Comparison of ENCODE assay signal across 6 cellular contexts in the genomic region with DNA sequence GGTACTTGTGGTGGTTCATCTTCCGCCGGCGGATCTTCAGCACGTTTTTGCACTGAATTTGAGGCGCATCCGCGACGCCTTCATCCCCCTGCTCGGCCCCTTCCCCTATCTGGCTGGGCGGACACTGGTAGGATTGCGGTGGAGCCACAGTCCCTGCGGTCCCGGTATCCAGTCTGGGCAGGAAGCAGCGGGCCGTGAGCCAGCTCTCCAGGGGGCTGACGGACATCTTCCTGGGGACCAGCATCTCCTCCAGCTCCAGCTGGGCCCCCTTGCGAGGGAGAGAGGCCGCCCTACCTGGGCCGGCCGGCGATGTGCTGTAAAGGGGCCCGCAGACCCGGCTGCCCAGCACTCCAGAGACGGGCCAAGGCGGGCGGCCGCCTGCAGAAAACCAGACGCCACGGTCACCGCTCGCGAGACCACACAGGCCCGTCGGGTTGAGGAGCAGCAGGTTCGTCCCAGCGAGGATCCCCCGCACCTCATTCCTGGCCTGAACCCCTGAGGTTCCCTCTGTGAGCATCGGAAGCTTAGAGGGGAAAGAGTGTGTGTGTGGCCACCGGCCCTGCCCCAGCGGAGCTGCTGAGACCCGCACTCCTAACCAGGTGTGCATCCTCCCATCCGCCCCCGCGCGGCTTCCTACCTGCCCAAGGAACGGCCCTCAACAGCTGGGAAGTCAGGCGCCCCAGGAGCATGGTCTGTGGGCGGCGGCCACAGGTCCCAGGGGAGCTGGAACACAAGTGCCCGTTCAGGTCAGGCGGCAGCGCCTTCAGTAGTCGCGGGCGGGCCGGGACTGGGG. TPM values are rescaled to one million over a fixed set of nuclear protein-coding genes. Genes with fewer than 3 reads are reported as not detected.
DNase-seq lines count a peak whose midpoint lies in the region; ATAC-seq and TF ChIP-seq lines count a peak whose summit lies in the region.

No MANE protein-coding gene starts in this region.

- H3K4me3 Mint-ChIP-seq in stimulated activated naive CD8-positive, alpha-beta T cell treated with anti-CD3 and anti-CD28 coated beads, Interleukin-15, Interleukin-2, amounts not matched to agents 100 ng/mL and 50 ng/mL, for 24 hours, result peak overlapping the region; percentile 89
- H3K4me3 Mint-ChIP-seq in MCF 10A (ENCODE audit: unreplicated experiment), result peak overlapping the region; percentile 87
- H3K4me3 Mint-ChIP-seq in neural crest cell, result peak overlapping the region; percentile 93

- H3K4me1 Mint-ChIP-seq in stimulated activated naive CD8-positive, alpha-beta T cell treated with anti-CD3 and anti-CD28 coated beads, Interleukin-15, Interleukin-2, amounts not matched to agents 100 ng/mL and 50 ng/mL, for 24 hours (ENCODE audit: low read depth), result peaks cover 39% of the 10 kb centered on the region
- peaks cover 9% of the 10 kb centered on the region for H3K4me1 Mint-ChIP-seq in MCF 10A (ENCODE audit: insufficient read depth, unreplicated experiment)
- peaks cover 9% of the 10 kb centered on the region for H3K4me1 Mint-ChIP-seq in neural crest cell

- CTCF ChIA-PET in MCF 10A (lab: Yijun Ruan, JAX), result interaction anchor here (0.6 to 1.3 kb wide), 7 partner anchors 9 to 130 kb away, joined by 3 to 6 read pairs (median 4); no protein-coding TSS in a partner anchor

- POLR2A ChIA-PET in MCF 10A (lab: Yijun Ruan, JAX), result interaction anchor here (1.0 to 2.7 kb wide), 12 partner anchors 9 to 241 kb away, joined by 3 to 62 read pairs (median 8); a partner anchor contains a TSS

- intact Hi-C loops in MCF 10A (cut with micrococcal nuclease), result loop anchor here (2.0 to 10.0 kb wide), 2 partner anchors 25 to 131 kb away; a partner anchor contains a TSS

- no peak for ATAC-seq in stimulated activated naive CD8-positive, alpha-beta T cell treated with anti-CD3 and anti-CD28 coated beads, Interleukin-15, Interleukin-2, amounts not matched to agents 100 U/mL and 50 U/mL, for 24 hours
- no peak for ATAC-seq in HG03565 (IDR thresholded peaks at IDR 0.05; ENCODE audit: unreplicated experiment)

- peak overlapping the region; percentile 78 for H3K27ac Mint-ChIP-seq in stimulated activated naive CD8-positive, alpha-beta T cell treated with anti-CD3 and anti-CD28 coated beads, Interleukin-15, Interleukin-2, amounts not matched to agents 100 ng/mL and 50 ng/mL, for 24 hours
- H3K27ac Mint-ChIP-seq in MCF 10A (ENCODE audit: low read depth, unreplicated experiment), result peak overlapping the region; percentile 94
- H3K27ac Mint-ChIP-seq in neural crest cell (ENCODE audit: unreplicated experiment), result no peak overlapping the region

- no peak for TF ChIP-seq CTCF in MCF 10A (IDR thresholded peaks at IDR 0.05; ENCODE audit: unreplicated experiment)
- no peak for TF ChIP-seq CTCF in neural crest cell (conservative IDR thresholded peaks at IDR 0.05)

- no peaks in the 10 kb centered on the region for H3K9me3 Mint-ChIP-seq in stimulated activated naive CD8-positive, alpha-beta T cell treated with anti-CD3 and anti-CD28 coated beads, Interleukin-15, Interleukin-2, amounts not matched to agents 100 ng/mL and 50 ng/mL, for 24 hours
- no peaks in the 10 kb centered on the region for H3K9me3 Mint-ChIP-seq in MCF 10A (ENCODE audit: unreplicated experiment)
- no peaks in the 10 kb centered on the region for H3K9me3 Mint-ChIP-seq in neural crest cell

- TSS peak; percentile 88 for BruUV-seq in MCF 10A (replicated peaks; lab: Mats Ljungman, UMichigan)

- DNase-seq in stimulated activated naive CD8-positive, alpha-beta T cell treated with anti-CD3 and anti-CD28 coated beads, Interleukin-15, Interleukin-2, amounts not matched to agents 100 U/mL and 50 U/mL, for 24 hours, result no peak
- no peak for DNase-seq in MCF 10A (ENCODE audit: unreplicated experiment)
- DNase-seq in neural crest cell (ENCODE audit: low read depth, low spot score), result no peak
- DNase-seq in NCI-H2029 treated with DMSO at 0.1 percent for 48 hours (lab: John Stamatoyannopoulos, UW), result no peak

- H3K36me3 Mint-ChIP-seq in stimulated activated naive CD8-positive, alpha-beta T cell treated with anti-CD3 and anti-CD28 coated beads, Interleukin-15, Interleukin-2, amounts not matched to agents 100 ng/mL and 50 ng/mL, for 24 hours (ENCODE audit: low read depth), result peaks cover 13% of the 10 kb centered on the region
- H3K36me3 Mint-ChIP-seq in MCF 10A (ENCODE audit: insufficient read depth, unreplicated experiment) (peaks cover 25% of the 10 kb centered on the region), neural crest cell (ENCODE audit: low read depth) (no peaks in the 10 kb centered on the region)

- H3K27me3 Mint-ChIP-seq in stimulated activated naive CD8-positive, alpha-beta T cell treated with anti-CD3 and anti-CD28 coated beads, Interleukin-15, Interleukin-2, amounts not matched to agents 100 ng/mL and 50 ng/mL, for 24 hours, result no peaks in the 10 kb centered on the region
- H3K27me3 Mint-ChIP-seq in MCF 10A (ENCODE audit: insufficient read depth, unreplicated experiment) (no peaks in the 10 kb centered on the region), neural crest cell (ENCODE audit: low read depth) (no peaks in the 10 kb centered on the region)

RNA-seq across cellular contexts. Expression of a gene that starts 0.7 kb away (rescaled TPM):
- total RNA-seq in MCF 10A (2022), result 120 and 148 TPM in 2 replicates
- 127 and 128 TPM in 2 replicates for total RNA-seq in neural crest cell

RNA-seq across cellular contexts. Expression of a gene that starts 15.9 kb away (rescaled TPM):
- total RNA-seq in MCF 10A (2022) (not detected in 2 replicates), neural crest cell (5.0 and 5.8 TPM in 2 replicates)

RNA-seq across cellular contexts. Expression of a gene that starts 24.9 kb away (rescaled TPM):
- total RNA-seq in MCF 10A (2022) (230 and 248 TPM in 2 replicates), neural crest cell (249 and 261 TPM in 2 replicates)

RNA-seq across cellular contexts. Expression of a gene that starts 25.0 kb away (rescaled TPM):
- 96.2 and 113 TPM in 2 replicates for total RNA-seq in MCF 10A (2022)
- 63.4 and 66.7 TPM in 2 replicates for total RNA-seq in neural crest cell

RNA-seq across cellular contexts. Expression of a gene that starts 32.8 kb away (rescaled TPM):
- total RNA-seq in MCF 10A (2022) (131 and 137 TPM in 2 replicates), neural crest cell (113 and 117 TPM in 2 replicates)
